In the genomic region with DNA sequence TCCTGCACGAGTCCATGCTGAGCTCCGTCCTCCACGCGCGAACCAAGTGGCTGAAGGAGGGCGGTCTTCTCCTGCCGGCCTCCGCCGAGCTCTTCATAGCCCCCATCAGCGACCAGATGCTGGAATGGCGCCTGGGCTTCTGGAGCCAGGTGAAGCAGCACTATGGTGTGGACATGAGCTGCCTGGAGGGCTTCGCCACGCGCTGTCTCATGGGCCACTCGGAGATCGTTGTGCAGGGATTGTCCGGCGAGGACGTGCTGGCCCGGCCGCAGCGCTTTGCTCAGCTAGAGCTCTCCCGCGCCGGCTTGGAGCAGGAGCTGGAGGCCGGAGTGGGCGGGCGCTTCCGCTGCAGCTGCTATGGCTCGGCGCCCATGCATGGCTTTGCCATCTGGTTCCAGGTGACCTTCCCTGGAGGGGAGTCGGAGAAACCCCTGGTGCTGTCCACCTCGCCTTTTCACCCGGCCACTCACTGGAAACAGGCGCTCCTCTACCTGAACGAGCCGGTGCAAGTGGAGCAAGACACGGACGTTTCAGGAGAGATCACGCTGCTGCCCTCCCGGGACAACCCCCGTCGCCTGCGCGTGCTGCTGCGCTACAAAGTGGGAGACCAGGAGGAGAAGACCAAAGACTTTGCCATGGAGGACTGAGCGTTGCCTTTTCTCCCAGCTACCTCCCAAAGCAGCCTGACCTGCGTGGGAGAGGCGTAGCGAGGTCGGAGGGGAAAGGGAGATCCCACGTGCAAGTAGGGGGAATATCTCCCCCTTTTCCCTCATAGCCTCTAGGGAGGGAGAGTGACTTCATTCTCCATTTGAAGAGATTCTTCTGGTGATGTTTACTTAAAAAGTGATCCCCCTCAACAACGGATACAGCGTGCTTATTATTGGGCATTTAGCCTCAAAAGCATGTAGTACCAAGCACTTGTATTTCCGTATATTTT, we compare ENCODE assay signal across 8 cellular contexts. TPM values are rescaled to one million over a fixed set of nuclear protein-coding genes. Genes with fewer than 3 reads are reported as not detected.
DNase-seq lines count a peak whose midpoint lies in the region; TF ChIP-seq lines count a peak whose summit lies in the region.

No MANE protein-coding gene starts in this region.

- H3K9me3 ChIP-seq in H9 (ENCODE audit: control insufficient read depth, low read depth, low read length) (no peaks in the 10 kb centered on the region), skeletal muscle tissue (ENCODE audit: control insufficient read depth in 3 of 3, low read length in 3 of 3) (no peaks in the 10 kb centered on the region)

- H3K4me3 ChIP-seq in GM12865 (ENCODE audit: low read depth, low read length) (peak overlapping the region; percentile 90), LNCaP clone FGC (ENCODE audit: low read depth, low read length) (peak overlapping the region; percentile 92), skeletal muscle tissue (ENCODE audit: low read length in 3 of 3) (peak overlapping the region; percentile 89 to 98 (median 97))

- no peaks in the 10 kb centered on the region for H3K79me1 ChIP-seq in H9 (ENCODE audit: insufficient read depth, low read depth, low read length, poor library complexity, severe bottlenecking)

- H3K4me1 Mint-ChIP-seq in H9: peaks cover 20 to 21% of the 10 kb centered on the region in 2 experiments
- peaks cover 16% of the 10 kb centered on the region for H3K4me1 Mint-ChIP-seq in T-helper 2 cell treated with Interferon-gamma antibody and Interleukin-4, amounts not matched to agents 5 μg/mL and 100 μg/mL, for 36 hours (ENCODE audit: low read depth)

- H3K4me1 ChIP-seq in H9 (ENCODE audit: insufficient read depth, low read length) (peaks cover 5% of the 10 kb centered on the region; the same call in 1 of the 2 replicates), skeletal muscle tissue (ENCODE audit: control insufficient read depth in 3 of 3, insufficient read depth in 3 of 3, low read length in 3 of 3) (peaks cover 6 to 18% (median 8%) of the 10 kb centered on the region in 3 donors)

- peak overlapping the region; percentile 92 for H3K14ac ChIP-seq in H9 (ENCODE audit: insufficient read depth, low read length)

- no peak overlapping the region for H3K56ac ChIP-seq in H9 (ENCODE audit: insufficient read length, low read depth, low read length)

- no peak overlapping the region for H3K4ac ChIP-seq in H9 (ENCODE audit: low read depth, low read length)

- peaks cover 4 to 20% (median 12%) of the 10 kb centered on the region in 3 experiments for H3K36me3 Mint-ChIP-seq in H9 (ENCODE audit: insufficient read depth in 1 of 3, low read depth in 3 of 3)
- H3K36me3 Mint-ChIP-seq in T-helper 2 cell treated with Interferon-gamma antibody and Interleukin-4, amounts not matched to agents 5 μg/mL and 100 μg/mL, for 36 hours (ENCODE audit: low read depth): peaks cover 25% of the 10 kb centered on the region

- H4K5ac ChIP-seq in H9 (ENCODE audit: insufficient read length, low read depth, low read length): peak overlapping the region; percentile 54

- H3K27me3 ChIP-seq in H9 (ENCODE audit: insufficient read depth, low read length) (no peaks in the 10 kb centered on the region), skeletal muscle tissue (ENCODE audit: control insufficient read depth in 3 of 3, insufficient read depth in 3 of 3, low read length in 3 of 3) (no peaks in the 10 kb centered on the region)

- H3K9ac ChIP-seq in H9 (ENCODE audit: extremely low read depth, insufficient read length, low read length) (peak overlapping the region; percentile 90), skeletal muscle tissue (ENCODE audit: low read depth in 1 of 3, low read length in 3 of 3) (peak overlapping the region; percentile 80 to 91 (median 85))

- no peaks in the 10 kb centered on the region; a peak in 1 of 5 replicates for H3K9me3 Mint-ChIP-seq in H9
- peaks cover 5% of the 10 kb centered on the region for H3K9me3 Mint-ChIP-seq in T-helper 2 cell treated with Interferon-gamma antibody and Interleukin-4, amounts not matched to agents 5 μg/mL and 100 μg/mL, for 36 hours

- H3K79me2 ChIP-seq in H9 (ENCODE audit: insufficient read depth, low read length): no peaks in the 10 kb centered on the region; the same call in 1 of the 2 replicates

- peaks cover 9% of the 10 kb centered on the region for H3K23me2 ChIP-seq in H9 (ENCODE audit: insufficient read length, low read depth, low read length, poor library complexity, severe bottlenecking)

- H4K8ac ChIP-seq in H9 (replicated peaks; ENCODE audit: insufficient read length, low read depth, low read length): no peak overlapping the region

- H3K36me3 ChIP-seq in skeletal muscle tissue (ENCODE audit: control insufficient read depth in 3 of 3, insufficient read depth in 3 of 3, low read length in 3 of 3): peaks cover 0 to 3% (median 3%) of the 10 kb centered on the region in 3 donors

- H3K4me2 ChIP-seq in H9 (ENCODE audit: insufficient read depth, insufficient read length, low read length): peak overlapping the region; percentile 81

- no peak overlapping the region for H2AFZ ChIP-seq in H9 (ENCODE audit: low read length)

- no peak for TF ChIP-seq CTCF in GM12865 (IDR thresholded peaks at IDR 0.05; ENCODE audit: insufficient read depth, low read depth, low read length, missing control alignments)
- no peak for TF ChIP-seq CTCF in H9 (conservative IDR thresholded peaks at IDR 0.05)
- TF ChIP-seq CTCF in LNCaP clone FGC (IDR thresholded peaks at IDR 0.05; ENCODE audit: control insufficient read depth, extremely low read depth, insufficient read depth): 0 out of 2 replicates have a peak, but pooled peaks have one; percentile 2

- no peak overlapping the region for H2BK20ac ChIP-seq in H9 (ENCODE audit: low read depth, low read length, poor library complexity, severe bottlenecking)

- no peak overlapping the region for H2BK15ac ChIP-seq in H9 (ENCODE audit: low read depth, low read length)

- no peak overlapping the region for H2AK5ac ChIP-seq in H9 (ENCODE audit: insufficient read length, low read length)

- no peak overlapping the region for H3K23ac ChIP-seq in H9 (ENCODE audit: insufficient read length, low read depth, low read length)

- H2BK120ac ChIP-seq in H9 (ENCODE audit: low read depth, low read length, poor library complexity, severe bottlenecking): no peak overlapping the region

- H2BK12ac ChIP-seq in H9 (ENCODE audit: insufficient read length, low read depth, low read length): no peak overlapping the region

- H3K27ac Mint-ChIP-seq in H9: peak overlapping the region in 2 of 3 experiments; percentile 98; a peak in 5 of 7 replicates
- H3K27ac Mint-ChIP-seq in T-helper 2 cell treated with Interferon-gamma antibody and Interleukin-4, amounts not matched to agents 5 μg/mL and 100 μg/mL, for 36 hours: peak overlapping the region; percentile 95

- H3K18ac ChIP-seq in H9 (ENCODE audit: insufficient read length, low read depth, low read length): peak overlapping the region; percentile 92

- H2BK5ac ChIP-seq in H9 (ENCODE audit: insufficient read length, low read length): no peak overlapping the region

- H4K91ac ChIP-seq in H9 (ENCODE audit: insufficient read length, low read depth, low read length): no peak overlapping the region

- peak overlapping the region; percentile 94 to 95 for H3K4me3 Mint-ChIP-seq in H9
- H3K4me3 Mint-ChIP-seq in T-helper 2 cell treated with Interferon-gamma antibody and Interleukin-4, amounts not matched to agents 5 μg/mL and 100 μg/mL, for 36 hours: peak overlapping the region; percentile 91

- H3K27me3 Mint-ChIP-seq in H9 (ENCODE audit: low read depth): no peaks in the 10 kb centered on the region
- H3K27me3 Mint-ChIP-seq in T-helper 2 cell treated with Interferon-gamma antibody and Interleukin-4, amounts not matched to agents 5 μg/mL and 100 μg/mL, for 36 hours (ENCODE audit: low read depth): no peaks in the 10 kb centered on the region

- H3T11ph ChIP-seq in H9 (ENCODE audit: low read length): no peak overlapping the region

- in situ Hi-C loops in T47D (cut with HindIII; ENCODE audit: low pct_unique_long_range_greater_than_20kb, low sequenced_read_pairs): no loop called here

- no peaks in the 10 kb centered on the region for H4K20me1 ChIP-seq in H9 (ENCODE audit: control insufficient read depth, insufficient read depth, insufficient read length)

- WGBS in H9 (ENCODE audit: extremely low coverage, insufficient read length, low lambda C conversion rate): no CpG with 5 or more reads among the region's 55 CpGs

- peak; percentile 71 for DNase-seq in GM12865 (ENCODE audit: low read depth)
- peak; percentile 70 for DNase-seq in H9
- peak; percentile 21 for DNase-seq in LNCaP clone FGC (ENCODE audit: low read depth)
- peak; percentile 60 for DNase-seq in T-helper 2 cell treated with Interferon-gamma antibody and Interleukin-4, amounts not matched to agents 5 μg/mL and 100 μg/mL, for 36 hours (ENCODE audit: low spot score)
- DNase-seq in T47D (ENCODE audit: low read depth in 1 of 2, low spot score in 1 of 2): peak; percentile 13 to 46
- DNase-seq in iPS-NIHi11 (ENCODE audit: low spot score): peak; percentile 68
- no peak for DNase-seq in HuH-7 (ENCODE audit: low spot score)

- no peak overlapping the region for H3K27ac ChIP-seq in H9 (ENCODE audit: insufficient read length, low read depth, low read length)
- peak overlapping the region; percentile 74 for H3K27ac ChIP-seq in skeletal muscle tissue (ENCODE audit: low read depth, low read length)

RNA-seq across cellular contexts. Expression of a gene that starts 1.0 kb away (rescaled TPM):
- 37.5 and 41.9 TPM in 2 replicates for total RNA-seq in H9 (2021)
- 16.2 TPM for total RNA-seq in skeletal muscle tissue
